Comparison of ENCODE assay signal across 1 cellular context in genomic region chr10:102777696-102778530, GRCh38.
TF ChIP-seq lines count a peak whose summit lies in the region.

No MANE protein-coding gene starts in this region.

TF ChIP-seq in IMR-90, 13 proteins besides CTCF, POLR2A, EP300 and RAD21 (continued from another document):
- TF ChIP-seq, protein P1, sequence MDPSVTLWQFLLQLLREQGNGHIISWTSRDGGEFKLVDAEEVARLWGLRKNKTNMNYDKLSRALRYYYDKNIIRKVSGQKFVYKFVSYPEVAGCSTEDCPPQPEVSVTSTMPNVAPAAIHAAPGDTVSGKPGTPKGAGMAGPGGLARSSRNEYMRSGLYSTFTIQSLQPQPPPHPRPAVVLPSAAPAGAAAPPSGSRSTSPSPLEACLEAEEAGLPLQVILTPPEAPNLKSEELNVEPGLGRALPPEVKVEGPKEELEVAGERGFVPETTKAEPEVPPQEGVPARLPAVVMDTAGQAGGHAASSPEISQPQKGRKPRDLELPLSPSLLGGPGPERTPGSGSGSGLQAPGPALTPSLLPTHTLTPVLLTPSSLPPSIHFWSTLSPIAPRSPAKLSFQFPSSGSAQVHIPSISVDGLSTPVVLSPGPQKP (IDR thresholded peaks at IDR 0.05; ENCODE audit: borderline replicate concordance, low read depth, low read length): no peak
TF ChIP-seq in IMR-90: peak in this region for 0.
